26 cellular contexts compared by ENCODE assay signal in genomic region chr16:68658974-68659360, GRCh38. TPM values are rescaled to one million over a fixed set of nuclear protein-coding genes. Genes with fewer than 3 reads are reported as not detected.
A peak's percentile ranks its signal among the peaks of the same experiment; 100 is the strongest.
DNase-seq lines count a peak whose midpoint lies in the region; ATAC-seq and TF ChIP-seq lines count a peak whose summit lies in the region.
"Had no signal": no experiment of that assay in that cellular context is flagged by ENCODE, and none has a peak within 500 bp of the region (broad histone marks: within the 10 kb centered on the region; RNA-seq: fewer than 3 reads in every experiment).

No MANE protein-coding gene starts in this region.

- H3K9me3 Mint-ChIP-seq in chondrocyte (ENCODE audit: low read depth) (no peaks in the 10 kb centered on the region), nephron (no peaks in the 10 kb centered on the region)
- H3K9me3 Mint-ChIP-seq in naive thymus-derived CD8-positive, alpha-beta T cell: no peaks in the 10 kb centered on the region
- H3K9me3 Mint-ChIP-seq: activated naive CD4-positive, alpha-beta T cell treated with anti-CD3 and anti-CD28 coated beads for 36 hours; T-cell had no signal

- CTCF ChIA-PET in PC-3 (lab: Charles Lee): interaction anchor here (0.6 kb wide), 1 partner anchor 46 kb away, joined by 7 read pairs; no protein-coding TSS in a partner anchor

- H3K9me3 ChIP-seq in PC-3 (ENCODE audit: low read length): no peaks in the 10 kb centered on the region
- H3K9me3 ChIP-seq: BLaER1, heart right ventricle, neutrophil, tibial artery had no signal

- no peaks in the 10 kb centered on the region for H3K27me3 ChIP-seq in PC-3 (ENCODE audit: low read length)
- H3K27me3 ChIP-seq: BLaER1 had no signal

- H3K4me2 ChIP-seq in PC-3 (ENCODE audit: low read length): peak overlapping the region; percentile 52
- H3K4me2 ChIP-seq: BLaER1 had no signal

- DNase-seq in PC-3 (no peak), chondrocyte (ENCODE audit: low spot score) (no peak), SHP77 (lab: John Stamatoyannopoulos, UW) (no peak)
- DNase-seq in naive thymus-derived CD8-positive, alpha-beta T cell: no peak
- DNase-seq in stimulated activated CD4-positive, alpha-beta T cell treated with anti-CD3 and anti-CD28 coated beads, Interleukin-1b, Interleukin-23, amount 100 ng/mL, for 48 hours: no peak
- DNase-seq: activated CD4-positive, alpha-beta T cell treated with anti-CD3 and anti-CD28 coated beads for 36 hours; activated naive CD4-positive, alpha-beta T cell treated with anti-CD3 and anti-CD28 coated beads for 36 hours; activated T-cell treated with anti-CD3 and anti-CD28 coated beads, Interleukin-2, amount 50 U/mL, for 48 hours; amygdala; dermis blood vessel endothelial cell; heart right ventricle; KBM-7; NCI-H526 treated with DMSO at 0.1 percent for 48 hours; Right ventricle myocardium superior; small intestine; stimulated activated CD4-positive, alpha-beta T cell treated with anti-CD3 and anti-CD28 coated beads, Interleukin-2, amount 100 ng/mL, for 48 hours; stimulated activated naive CD4-positive, alpha-beta T cell treated with Interleukin-2 at 50 U/mL for 16 hours; T-cell; tibial artery had no signal

- H3K79me2 ChIP-seq in PC-3 (ENCODE audit: low read length): peaks cover 69% of the 10 kb centered on the region

- peak overlapping the region; percentile 64 for H3K9ac ChIP-seq in PC-3 (ENCODE audit: low read length)
- H3K9ac ChIP-seq: BLaER1 had no signal

- H3K27ac ChIP-seq in C4-2B (peak overlapping the region; percentile 90), PC-3 (ENCODE audit: low read length) (peak overlapping the region; percentile 99)
- H3K27ac ChIP-seq: BLaER1, heart right ventricle, neutrophil, tibial artery had no signal

- H2AFZ ChIP-seq in PC-3 (ENCODE audit: low read length): no peak overlapping the region

- BruUV-seq in PC-3 (replicated peaks; lab: Mats Ljungman, UMichigan): no TSS peak

- peak; percentile 12 for ATAC-seq in PC-3
- ATAC-seq in naive thymus-derived CD8-positive, alpha-beta T cell: no peak
- ATAC-seq in GM18520 (IDR thresholded peaks at IDR 0.05; ENCODE audit: unreplicated experiment): no peak
- ATAC-seq: activated CD4-positive, alpha-beta T cell treated with anti-CD3 and anti-CD28 coated beads for 36 hours; heart right ventricle; T-cell had no signal

- H3K27me3 Mint-ChIP-seq in chondrocyte (ENCODE audit: low read depth): no peaks in the 10 kb centered on the region
- no peaks in the 10 kb centered on the region for H3K27me3 Mint-ChIP-seq in nephron (ENCODE audit: low read depth)
- peaks cover 3 to 18% (median 13%) of the 10 kb centered on the region in 5 donors for H3K27me3 Mint-ChIP-seq in naive thymus-derived CD8-positive, alpha-beta T cell

- intact Hi-C loops in PC-3 (cut with micrococcal nuclease): loop anchor here (2.0 kb wide), 1 partner anchor 22 kb away; no protein-coding TSS in a partner anchor

- H4K20me1 ChIP-seq in PC-3 (ENCODE audit: low read length): no peaks in the 10 kb centered on the region
- H4K20me1 ChIP-seq: BLaER1 had no signal

- H3K36me3 Mint-ChIP-seq in chondrocyte (ENCODE audit: low read depth): no peaks in the 10 kb centered on the region
- H3K36me3 Mint-ChIP-seq in nephron (ENCODE audit: low read depth): no peaks in the 10 kb centered on the region
- no peaks in the 10 kb centered on the region for H3K36me3 Mint-ChIP-seq in naive thymus-derived CD8-positive, alpha-beta T cell
- H3K36me3 Mint-ChIP-seq: T-cell had no signal

- POLR2A ChIA-PET in PC-3 (lab: Charles Lee; ENCODE audit: unreplicated experiment): interaction anchor here (0.5 to 1.2 kb wide), 3 partner anchors 14 to 69 kb away, joined by 4 to 14 read pairs (median 8); partner anchors contain the start of gene CDH3
- POLR2A ChIA-PET in naive thymus-derived CD8-positive, alpha-beta T cell (lab: Charles Lee): no interaction called here

- H3K36me3 ChIP-seq in PC-3 (ENCODE audit: low read depth, low read length): no peaks in the 10 kb centered on the region; the same call in 1 of the 2 replicates
- H3K36me3 ChIP-seq: BLaER1, heart right ventricle, neutrophil, tibial artery had no signal

- H3K4me3 Mint-ChIP-seq in chondrocyte (ENCODE audit: unreplicated experiment): no peak overlapping the region
- peak overlapping the region in 1 of 3 experiments; percentile 12 for H3K4me3 Mint-ChIP-seq in nephron
- no peak overlapping the region for H3K4me3 Mint-ChIP-seq in naive thymus-derived CD8-positive, alpha-beta T cell
- H3K4me3 Mint-ChIP-seq: activated CD4-positive, alpha-beta T cell treated with anti-CD3 and anti-CD28 coated beads for 36 hours; activated naive CD4-positive, alpha-beta T cell treated with anti-CD3 and anti-CD28 coated beads for 36 hours; T-cell had no signal

- H3K27ac Mint-ChIP-seq in chondrocyte (ENCODE audit: unreplicated experiment) (peak overlapping the region; percentile 91), nephron (peak overlapping the region; percentile 89 to 94 (median 91))
- H3K27ac Mint-ChIP-seq in naive thymus-derived CD8-positive, alpha-beta T cell: no peak overlapping the region
- H3K27ac Mint-ChIP-seq: activated CD4-positive, alpha-beta T cell treated with anti-CD3 and anti-CD28 coated beads for 36 hours; activated naive CD4-positive, alpha-beta T cell treated with anti-CD3 and anti-CD28 coated beads for 36 hours; T-cell had no signal

- TF ChIP-seq CTCF in C4-2B (conservative IDR thresholded peaks at IDR 0.05): no peak
- no peak for TF ChIP-seq CTCF in PC-3 (conservative IDR thresholded peaks at IDR 0.05; ENCODE audit: low read depth, low read length)
- no peak for TF ChIP-seq CTCF in chondrocyte (IDR thresholded peaks at IDR 0.05)
- TF ChIP-seq CTCF in nephron (IDR thresholded peaks at IDR 0.05; ENCODE audit: unreplicated experiment in 3 of 3): no peak

- H3K4me3 ChIP-seq in PC-3 (ENCODE audit: low read length): 0 out of 2 replicates have a peak overlapping the region, but pooled peaks have one; percentile 22
- H3K4me3 ChIP-seq: BLaER1, heart right ventricle, tibial artery had no signal

- H3K9me2 ChIP-seq in PC-3 (replicated peaks; ENCODE audit: low read length): no peaks in the 10 kb centered on the region

- peaks cover 11% of the 10 kb centered on the region for H3F3A ChIP-seq in PC-3 (ENCODE audit: low read length, unreplicated experiment)

- peaks cover 37% of the 10 kb centered on the region for H3K4me1 Mint-ChIP-seq in chondrocyte (ENCODE audit: low read depth)
- peaks cover 29% of the 10 kb centered on the region for H3K4me1 Mint-ChIP-seq in nephron
- H3K4me1 Mint-ChIP-seq in naive thymus-derived CD8-positive, alpha-beta T cell: no peaks in the 10 kb centered on the region
- H3K4me1 Mint-ChIP-seq: T-cell had no signal

- H3K4me1 ChIP-seq in PC-3 (ENCODE audit: insufficient read depth, low read length): peaks cover 47% of the 10 kb centered on the region
- H3K4me1 ChIP-seq: heart right ventricle had no signal

RNA-seq across cellular contexts. Expression of gene CDH3, which starts 13.9 kb away (rescaled TPM):
- total RNA-seq in PC-3 (2014; rRNA removed) (102 and 109 TPM in 2 replicates), chondrocyte (1.1 to 1.6 TPM (median 1.4 TPM) in 3 replicates)
- under 1 TPM; 0.29 to 0.60 TPM for total RNA-seq in naive thymus-derived CD8-positive, alpha-beta T cell
- polyA plus RNA-seq in naive thymus-derived CD8-positive, alpha-beta T cell: not detected
- total RNA-seq: cardiac septum, Right ventricle myocardium superior had no signal
- polyA plus RNA-seq: liver had no signal

Comparison
In these comparisons a context has a peak if more than half of its experiments do, and no peak if none do; other contexts are left out.
1. H3K27ac Mint-ChIP-seq: peak in chondrocyte (single experiment) and nephron (3 of 3); none in naive thymus-derived CD8-positive, alpha-beta T cell (0 of 10).
2. RNA of gene CDH3, which starts 13.9 kb away (total RNA-seq): 102 to 109 TPM in PC-3; 1.1 to 1.6 TPM in chondrocyte and 0.29 to 0.60 TPM in naive thymus-derived CD8-positive, alpha-beta T cell; every median in the first group is over 10 times any median in the second.